8 cellular contexts compared by ENCODE assay signal in the genomic region with DNA sequence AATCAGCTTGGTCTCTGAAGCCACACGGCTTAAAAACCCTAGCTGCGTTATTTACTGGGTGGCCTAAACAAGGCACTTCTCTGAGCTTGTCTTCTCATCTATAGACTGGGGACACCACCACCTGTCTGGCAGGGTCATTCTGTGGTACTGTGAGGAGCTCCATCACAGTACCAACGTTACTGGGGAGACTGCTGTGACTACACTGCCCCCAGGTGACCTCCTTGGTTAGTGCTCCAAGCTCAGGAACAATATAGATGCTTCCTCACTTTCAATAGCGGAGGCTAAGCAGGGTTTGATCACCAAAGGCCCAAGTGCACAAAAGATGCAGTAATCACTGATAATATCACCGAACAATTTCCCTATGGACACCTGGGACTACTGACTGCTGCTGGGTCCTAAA. TPM values are rescaled to one million over a fixed set of nuclear protein-coding genes. Genes with fewer than 3 reads are reported as not detected.
A peak's percentile ranks its signal among the peaks of the same experiment; 100 is the strongest.
DNase-seq lines count a peak whose midpoint lies in the region; ATAC-seq, FAIRE-seq and TF ChIP-seq lines count a peak whose summit lies in the region.

No MANE protein-coding gene starts in this region.

- no peak overlapping the region for H3K27ac ChIP-seq in mammary epithelial cell (ENCODE audit: insufficient read depth, low read depth, low read length)
- no peak overlapping the region for H3K27ac ChIP-seq in right lobe of liver
- H3K27ac ChIP-seq in vagina: no peak overlapping the region

- 53% methylated on average over 4 of the region's 5 CpGs for WGBS in mammary epithelial cell (ENCODE audit: low coverage, missing lambda C conversion rate)
- 40% methylated on average over 1 of the region's 5 CpGs for WGBS in right lobe of liver (ENCODE audit: insufficient coverage, low coverage, low lambda C conversion rate, missing lambda C conversion rate)

- H4K20me1 ChIP-seq in mammary epithelial cell (ENCODE audit: insufficient read depth, low read length): no peaks in the 10 kb centered on the region

- TF ChIP-seq POLR2A in right lobe of liver (IDR thresholded peaks at IDR 0.05): no peak
- no peak for TF ChIP-seq POLR2A in vagina (IDR thresholded peaks at IDR 0.05)

- H2AFZ ChIP-seq in mammary epithelial cell (ENCODE audit: low read depth, low read length): no peak overlapping the region

- TF ChIP-seq CTCF in mammary epithelial cell (conservative IDR thresholded peaks at IDR 0.05 in 1 of 2, IDR thresholded peaks at IDR 0.05 in 1 of 2; ENCODE audit: extremely low read depth in 1 of 2, insufficient read depth in 1 of 2, low read depth in 1 of 2, low read length in 2 of 2) (peak; percentile 64 to 67), right lobe of liver (IDR thresholded peaks at IDR 0.05) (peak; percentile 47 to 54 (median 50)), vagina (IDR thresholded peaks at IDR 0.05) (peak in 1 of 3 experiments; percentile 17)

- no peak overlapping the region for H3K9ac ChIP-seq in mammary epithelial cell (ENCODE audit: insufficient read depth, low read length)

- H3K4me1 ChIP-seq in mammary epithelial cell (ENCODE audit: insufficient read depth, low read length): no peaks in the 10 kb centered on the region
- H3K4me1 ChIP-seq in right lobe of liver: no peaks in the 10 kb centered on the region
- no peaks in the 10 kb centered on the region for H3K4me1 ChIP-seq in vagina

- CTCF ChIA-PET in mammary epithelial cell (lab: Charles Lee; ENCODE audit: low non-redundant PET): interaction anchor here (0.5 to 1.7 kb wide), 7 partner anchors 12 to 580 kb away, joined by 3 to 24 read pairs (median 6); a partner anchor contains a TSS

- H3K4me3 ChIP-seq in mammary epithelial cell (replicated peaks in 1 of 3; ENCODE audit: insufficient read depth in 1 of 3, low read depth in 2 of 3, low read length in 3 of 3) (no peak overlapping the region), right lobe of liver (no peak overlapping the region), vagina (no peak overlapping the region)

- no peaks in the 10 kb centered on the region for H3K79me2 ChIP-seq in mammary epithelial cell (ENCODE audit: insufficient read depth, low read length)

- FAIRE-seq in RCC 7860 (lab: Jason Lieb, UNC): no peak

- H3K4me2 ChIP-seq in mammary epithelial cell (ENCODE audit: insufficient read depth, low read depth, low read length): no peak overlapping the region

- no peaks in the 10 kb centered on the region for H3K27me3 ChIP-seq in mammary epithelial cell (ENCODE audit: insufficient read depth, low read length)
- H3K27me3 ChIP-seq in right lobe of liver: no peaks in the 10 kb centered on the region
- no peaks in the 10 kb centered on the region for H3K27me3 ChIP-seq in vagina

- peak; percentile 25 for DNase-seq in activated naive CD4-positive, alpha-beta T cell treated with Interleukin-2 at 50 U/mL for 16 hours
- DNase-seq in activated naive CD4-positive, alpha-beta T cell (lab: John Stamatoyannopoulos, UW): no peak
- peak; percentile 81 for DNase-seq in HuH-7.5 (ENCODE audit: low spot score)
- DNase-seq in RCC 7860 (ENCODE audit: low spot score): peak; percentile 34
- DNase-seq in mammary epithelial cell: peak; percentile 29
- no peak for DNase-seq in right lobe of liver
- DNase-seq in vagina (ENCODE audit: extremely low spot score in 2 of 2): no peak

- no TSS peak for BruUV-seq in mammary epithelial cell (replicated peaks; lab: Mats Ljungman, UMichigan)

- in situ Hi-C loops in mammary epithelial cell (cut with MboI; ENCODE audit: low sequenced_read_pairs in 2 of 2): no loop called here

- ATAC-seq in right lobe of liver (peak; percentile 84 to 95 (median 94)), HG03342 (IDR thresholded peaks at IDR 0.05; ENCODE audit: unreplicated experiment) (no peak)

- no peaks in the 10 kb centered on the region for H3K9me3 ChIP-seq in mammary epithelial cell (replicated peaks; ENCODE audit: insufficient read depth, low read length)
- H3K9me3 ChIP-seq in right lobe of liver: no peaks in the 10 kb centered on the region
- H3K9me3 ChIP-seq in vagina: no peaks in the 10 kb centered on the region

- intact Hi-C loops in mammary epithelial cell (cut with micrococcal nuclease): loop anchor here (1.0 kb wide), 2 partner anchors 56 to 112 kb away; no protein-coding TSS in a partner anchor
- intact Hi-C loops in right lobe of liver (cut with DNase I): no loop called here
- intact Hi-C loops in vagina (cut with DNase I): no loop called here

- dilution Hi-C loops in mammary epithelial cell (cut with HindIII; ENCODE audit: low sequenced_read_pairs): no loop called here

- H3K36me3 ChIP-seq in mammary epithelial cell (ENCODE audit: insufficient read depth, low read length) (peaks cover 6% of the 10 kb centered on the region), right lobe of liver (peaks cover 0 to 6% (median 0%) of the 10 kb centered on the region in 4 donors), vagina (peaks cover 0 to 3% of the 10 kb centered on the region in 2 donors)

RNA-seq across cellular contexts. Expression of a gene that starts 18.9 kb away (rescaled TPM):
- total RNA-seq in mammary epithelial cell (10 to 100 TPM; 70.0 to 93.2 TPM), right lobe of liver (10 to 100 TPM; 45.5 to 82.6 (median 48.3) TPM), vagina (54.0 TPM)
- 93.7 TPM for polyA plus RNA-seq in mammary epithelial cell
- 96.3 TPM for polyA minus RNA-seq in mammary epithelial cell

RNA-seq across cellular contexts. Expression of a gene that starts 20.2 kb away (rescaled TPM):
- total RNA-seq in mammary epithelial cell: not detected
- polyA plus RNA-seq in mammary epithelial cell: not detected
- not detected for polyA minus RNA-seq in mammary epithelial cell
- not detected for total RNA-seq in right lobe of liver
- total RNA-seq in vagina: not detected

RNA-seq across cellular contexts. Expression of a gene that starts 26.4 kb away (rescaled TPM):
- 10 to 100 TPM; 19.8 to 44.9 TPM for total RNA-seq in mammary epithelial cell
- polyA plus RNA-seq in mammary epithelial cell: 35.0 TPM
- polyA minus RNA-seq in mammary epithelial cell: 50.8 TPM
- 10 to 100 TPM; 29.0 to 40.9 (median 34.1) TPM for total RNA-seq in right lobe of liver
- 127 TPM for total RNA-seq in vagina

RNA-seq across cellular contexts. Expression of a gene that starts 31.8 kb away (rescaled TPM):
- total RNA-seq in mammary epithelial cell: not detected
- polyA plus RNA-seq in mammary epithelial cell: 0.01 TPM
- polyA minus RNA-seq in mammary epithelial cell: not detected
- under 1 TPM in 5 of 6 experiments, not detected in 1; 0.07 to 0.18 (median 0.12) TPM for total RNA-seq in right lobe of liver
- total RNA-seq in vagina: 0.25 TPM

RNA-seq across cellular contexts. Expression of a gene that starts 36.7 kb away (rescaled TPM):
- total RNA-seq in mammary epithelial cell (100 to 1,000 TPM in 1 of 2 donors, 10 to 100 TPM in 1; 48.7 to 114 TPM), right lobe of liver (1 to 10 TPM in 4 of 6 experiments, under 1 TPM in 2; 0.76 to 4.2 (median 1.7) TPM), vagina (6.1 TPM)
- polyA plus RNA-seq in mammary epithelial cell: 32.0 TPM
- polyA minus RNA-seq in mammary epithelial cell: 16.7 TPM

Comparison
In these comparisons a context has a peak if more than half of its experiments do, and no peak if none do; other contexts are left out.
1. DNase-seq: peak in activated naive CD4-positive, alpha-beta T cell treated with Interleukin-2 at 50 U/mL for 16 hours (single experiment), HuH-7.5 (single experiment), RCC 7860 (single experiment) and mammary epithelial cell (single experiment); none in activated naive CD4-positive, alpha-beta T cell (0 of 4), right lobe of liver (0 of 3) and vagina (0 of 2).